ENCODE assay signal across 21 cellular contexts in genomic region chr13:100340865-100341264, GRCh38.
A peak's percentile ranks its signal among the peaks of the same experiment; 100 is the strongest.
DNase-seq lines count a peak whose midpoint lies in the region; ATAC-seq lines count a peak whose summit lies in the region.
"Had no signal": no experiment of that assay in that cellular context is flagged by ENCODE, and none has a peak within 500 bp of the region (broad histone marks: within the 10 kb centered on the region; RNA-seq: fewer than 3 reads in every experiment).

No MANE protein-coding gene starts in this region.

- peaks cover 0 to 12% (median 0%) of the 10 kb centered on the region in 11 experiments; a peak in 4 of 22 replicates for H3K36me3 ChIP-seq in BLaER1 treated with 17β-estradiol and CSF1 and Interleukin-3, amounts not matched to agents 10 nM and 100 nM
- no peaks in the 10 kb centered on the region for H3K36me3 ChIP-seq in CD8-positive, alpha-beta memory T cell (ENCODE audit: insufficient read depth, low read length)

- CTCF ChIA-PET in CD8-positive, alpha-beta memory T cell (lab: Charles Lee) = no interaction called here

- no peak overlapping the region for H3K9ac ChIP-seq in BLaER1 treated with 17β-estradiol and CSF1 and Interleukin-3, amounts not matched to agents 10 nM and 100 nM
- H3K9ac ChIP-seq: KMS-11 had no signal

- H3K36me3 Mint-ChIP-seq in CD8-positive, alpha-beta memory T cell = peaks cover 19 to 20% (median 19%) of the 10 kb centered on the region in 3 donors
- H3K36me3 Mint-ChIP-seq in T-helper 1 cell treated with Interleukin-12 subunit alpha and Interleukin-12 subunit beta and Interleukin-4 antibody, amounts not matched to agents 30 μg/mL and 1 μg/mL, for 36 hours (ENCODE audit: low read depth) = peaks cover 23% of the 10 kb centered on the region
- peaks cover 10 to 25% (median 11%) of the 10 kb centered on the region in 3 donors for H3K36me3 Mint-ChIP-seq in immature natural killer cell

- H3K4me3 ChIP-seq in BLaER1 treated with 17β-estradiol and CSF1 and Interleukin-3, amounts not matched to agents 10 nM and 100 nM = no peak overlapping the region
- no peak overlapping the region for H3K4me3 ChIP-seq in CD8-positive, alpha-beta memory T cell (ENCODE audit: low read length)
- H3K4me3 ChIP-seq: GM23338, SJSA1 had no signal

- H3K9me3 Mint-ChIP-seq in CD8-positive, alpha-beta memory T cell = no peaks in the 10 kb centered on the region
- no peaks in the 10 kb centered on the region for H3K9me3 Mint-ChIP-seq in T-helper 1 cell treated with Interleukin-12 subunit alpha and Interleukin-12 subunit beta and Interleukin-4 antibody, amounts not matched to agents 30 μg/mL and 1 μg/mL, for 36 hours
- peaks cover 0 to under 1% (median 0%) of the 10 kb centered on the region in 6 donors for H3K9me3 Mint-ChIP-seq in immature natural killer cell
- H3K9me3 Mint-ChIP-seq: GM23338, H9 had no signal

- ATAC-seq in GM18520 (IDR thresholded peaks at IDR 0.05; ENCODE audit: unreplicated experiment) (no peak), GM18909 (IDR thresholded peaks at IDR 0.05; ENCODE audit: poor library complexity, unreplicated experiment) (no peak)
- ATAC-seq: GM23338 had no signal

- POLR2A ChIA-PET in CD8-positive, alpha-beta memory T cell (lab: Charles Lee) = no interaction called here

- H3K4me2 ChIP-seq in BLaER1 treated with 17β-estradiol and CSF1 and Interleukin-3, amounts not matched to agents 10 nM and 100 nM = peak overlapping the region; percentile 3 to 78 (median 58); a peak in 18 of 22 replicates
- H3K4me2 ChIP-seq: GM23338, KMS-11 had no signal

- no peaks in the 10 kb centered on the region for H4K20me1 ChIP-seq in BLaER1 treated with 17β-estradiol and CSF1 and Interleukin-3, amounts not matched to agents 10 nM and 100 nM

- H3K27ac Mint-ChIP-seq in CD8-positive, alpha-beta memory T cell = peak overlapping the region in 6 of 8 donors; percentile 9 to 59 (median 19)
- peak overlapping the region; percentile 27 for H3K27ac Mint-ChIP-seq in T-helper 1 cell treated with Interleukin-12 subunit alpha and Interleukin-12 subunit beta and Interleukin-4 antibody, amounts not matched to agents 30 μg/mL and 1 μg/mL, for 36 hours
- peak overlapping the region; percentile 21 to 73 (median 52) for H3K27ac Mint-ChIP-seq in immature natural killer cell
- H3K27ac Mint-ChIP-seq: GM23338 had no signal

- H3K4me1 Mint-ChIP-seq in CD8-positive, alpha-beta memory T cell = peaks cover 16 to 19% (median 17%) of the 10 kb centered on the region in 3 donors
- H3K4me1 Mint-ChIP-seq in T-helper 1 cell treated with Interleukin-12 subunit alpha and Interleukin-12 subunit beta and Interleukin-4 antibody, amounts not matched to agents 30 μg/mL and 1 μg/mL, for 36 hours (ENCODE audit: low read depth) = peaks cover 19% of the 10 kb centered on the region
- H3K4me1 Mint-ChIP-seq in immature natural killer cell = peaks cover 12 to 20% of the 10 kb centered on the region in 2 donors

- peak overlapping the region in 1 of 7 donors; percentile 7 for H3K4me3 Mint-ChIP-seq in CD8-positive, alpha-beta memory T cell
- peak overlapping the region; percentile 15 for H3K4me3 Mint-ChIP-seq in T-helper 1 cell treated with Interleukin-12 subunit alpha and Interleukin-12 subunit beta and Interleukin-4 antibody, amounts not matched to agents 30 μg/mL and 1 μg/mL, for 36 hours
- peak overlapping the region; percentile 19 to 71 (median 47) for H3K4me3 Mint-ChIP-seq in immature natural killer cell
- H3K4me3 Mint-ChIP-seq: GM23338, H9 had no signal

- H3K9me3 ChIP-seq in BLaER1 treated with 17β-estradiol and CSF1 and Interleukin-3, amounts not matched to agents 10 nM and 100 nM (replicated peaks in 1 of 11) = peaks cover 10 to 33% (median 18%) of the 10 kb centered on the region in 11 experiments
- no peaks in the 10 kb centered on the region for H3K9me3 ChIP-seq in CD8-positive, alpha-beta memory T cell (ENCODE audit: low read length)
- H3K9me3 ChIP-seq: SJSA1 had no signal

- no peak for DNase-seq in CD8-positive, alpha-beta memory T cell
- peak in 1 of 3 donors; percentile 3 for DNase-seq in immature natural killer cell
- DNase-seq in stimulated activated CD4-positive, alpha-beta T cell treated with anti-CD3 and anti-CD28 coated beads, Interleukin-12 subunit alpha, Interleukin-12 subunit beta, amount 100 ng/mL, for 4 hours = no peak
- DNase-seq: DMS53, H9, IMR-90, NCI-H1092, NCI-H1417 treated with DMSO at 0.1 percent for 48 hours, NCI-H1694 treated with DMSO at 0.1 percent for 48 hours, NCI-H2081, NCI-H2227 treated with DMSO at 0.1 percent for 48 hours, NCI-H526 treated with DMSO at 0.1 percent for 48 hours, Right ventricle myocardium superior, RPMI8226 had no signal

- H3K4me1 ChIP-seq in BLaER1 treated with 17β-estradiol and CSF1 and Interleukin-3, amounts not matched to agents 10 nM and 100 nM = peaks cover 5 to 17% (median 12%) of the 10 kb centered on the region in 10 experiments; a peak in 17 of 20 replicates
- no peaks in the 10 kb centered on the region for H3K4me1 ChIP-seq in CD8-positive, alpha-beta memory T cell (ENCODE audit: insufficient read depth, low read length)
- H3K4me1 ChIP-seq: SJSA1 had no signal

- no peak overlapping the region for H3K27ac ChIP-seq in BLaER1 treated with 17β-estradiol and CSF1 and Interleukin-3, amounts not matched to agents 10 nM and 100 nM
- no peak overlapping the region for H3K27ac ChIP-seq in CD8-positive, alpha-beta memory T cell (ENCODE audit: low read depth, low read length)
- H3K27ac ChIP-seq: KMS-11, SJSA1 had no signal

- H3K27me3 ChIP-seq in BLaER1 treated with 17β-estradiol and CSF1 and Interleukin-3, amounts not matched to agents 10 nM and 100 nM = no peaks in the 10 kb centered on the region
- no peaks in the 10 kb centered on the region for H3K27me3 ChIP-seq in CD8-positive, alpha-beta memory T cell (ENCODE audit: insufficient read depth, low read length, poor library complexity, severe bottlenecking)
- H3K27me3 ChIP-seq: SJSA1 had no signal

- no peaks in the 10 kb centered on the region for H3K27me3 Mint-ChIP-seq in CD8-positive, alpha-beta memory T cell
- H3K27me3 Mint-ChIP-seq in T-helper 1 cell treated with Interleukin-12 subunit alpha and Interleukin-12 subunit beta and Interleukin-4 antibody, amounts not matched to agents 30 μg/mL and 1 μg/mL, for 36 hours (ENCODE audit: low read depth) = no peaks in the 10 kb centered on the region
- H3K27me3 Mint-ChIP-seq in immature natural killer cell (ENCODE audit: low read depth in 3 of 3) = no peaks in the 10 kb centered on the region
